ENCODE assay signal across 12 cellular contexts in the genomic region with DNA sequence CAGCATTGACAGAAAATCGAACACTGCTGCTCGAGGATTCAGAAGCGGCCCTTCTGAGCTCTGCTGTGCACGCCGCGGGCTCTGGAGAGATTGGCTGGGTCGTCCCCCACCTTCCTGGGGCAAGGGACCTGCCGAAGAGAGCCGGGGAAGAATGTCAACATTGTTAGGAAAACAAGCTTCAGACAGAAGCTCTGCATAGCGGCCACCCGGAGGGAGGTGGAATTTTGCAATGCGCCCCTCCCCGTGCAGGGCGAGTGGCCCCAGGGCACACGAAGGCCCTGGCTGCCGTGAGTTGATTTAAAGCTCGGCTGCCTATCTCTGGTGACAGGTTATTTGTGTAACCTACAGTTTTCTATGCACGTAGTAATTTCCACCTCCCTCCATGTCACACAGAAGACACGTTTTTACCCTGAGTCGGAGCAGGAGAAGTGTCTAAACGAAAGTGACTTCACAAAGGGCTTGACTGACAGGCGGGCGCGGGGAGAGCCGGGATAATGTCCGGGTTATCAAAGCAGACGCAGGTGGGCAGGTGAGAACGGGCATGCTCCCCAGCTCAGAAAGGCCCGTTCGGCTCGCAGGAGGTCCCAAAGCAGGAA.
A peak's percentile ranks its signal among the peaks of the same experiment; 100 is the strongest.
DNase-seq lines count a peak whose midpoint lies in the region; FAIRE-seq and TF ChIP-seq lines count a peak whose summit lies in the region.
"Had no signal": no experiment of that assay in that cellular context is flagged by ENCODE, and none has a peak within 500 bp of the region (broad histone marks: within the 10 kb centered on the region; RNA-seq: fewer than 3 reads in every experiment).

No MANE protein-coding gene starts in this region.

- H3K27ac ChIP-seq in VCaP (peak overlapping the region; percentile 64), small intestine (ENCODE audit: low read depth in 1 of 2, low read length in 1 of 2) (no peak overlapping the region), WERI-Rb-1 (no peak overlapping the region)
- H3K27ac ChIP-seq: 22Rv1, body of pancreas had no signal

- H3K4me3 ChIP-seq in small intestine (ENCODE audit: low read depth in 1 of 2, low read length in 2 of 2) (no peak overlapping the region), WERI-Rb-1 (ENCODE audit: low read depth, low read length) (no peak overlapping the region)
- H3K4me3 ChIP-seq: body of pancreas had no signal

- H3K27me3 ChIP-seq in small intestine (ENCODE audit: control insufficient read depth in 2 of 2, insufficient read depth in 2 of 2, low read length in 2 of 2): no peaks in the 10 kb centered on the region
- H3K27me3 ChIP-seq in WERI-Rb-1 (ENCODE audit: insufficient read depth, low read depth, severe bottlenecking): no peaks in the 10 kb centered on the region
- H3K27me3 ChIP-seq: body of pancreas had no signal

- WGBS in small intestine, 3 donors: 38 to 51% (median 44%) methylated on average over 31 of the region's 31 CpGs

- TF ChIP-seq CTCF in VCaP (conservative IDR thresholded peaks at IDR 0.05): no peak
- no peak for TF ChIP-seq CTCF in WERI-Rb-1 (IDR thresholded peaks at IDR 0.05; ENCODE audit: low read depth, low read length)

- no peaks in the 10 kb centered on the region for H3K36me3 ChIP-seq in small intestine (ENCODE audit: control insufficient read depth in 2 of 2, insufficient read depth in 2 of 2, low read length in 2 of 2)
- no peaks in the 10 kb centered on the region for H3K36me3 ChIP-seq in WERI-Rb-1

- FAIRE-seq in small intestine (lab: Jason Lieb, UNC): no peak

- DNase-seq in DMS153 treated with DMSO at 0.1 percent for 48 hours (lab: John Stamatoyannopoulos, UW; ENCODE audit: unreplicated experiment): peak; percentile 40
- DNase-seq in DMS153 (lab: John Stamatoyannopoulos, UW): no peak
- DNase-seq in iPS-NIHi7 (ENCODE audit: extremely low spot score): peak; percentile 87
- peak; percentile 50 for DNase-seq in small intestine
- DNase-seq in WERI-Rb-1: no peak
- DNase-seq in kidney glomerular epithelial cell (lab: John Stamatoyannopoulos, UW): no peak
- DNase-seq in NCI-H2029 treated with DMSO at 0.1 percent for 48 hours (lab: John Stamatoyannopoulos, UW): no peak
- DNase-seq: body of pancreas, NCI-H1930, occipital lobe had no signal

- H3K9me3 ChIP-seq in small intestine (ENCODE audit: control insufficient read depth, low read depth) (no peaks in the 10 kb centered on the region), WERI-Rb-1 (ENCODE audit: severe bottlenecking) (no peaks in the 10 kb centered on the region)
- H3K9me3 ChIP-seq: body of pancreas had no signal

- no peaks in the 10 kb centered on the region for H3K4me1 ChIP-seq in small intestine (ENCODE audit: control insufficient read depth in 2 of 2, insufficient read depth in 1 of 2, low read depth in 1 of 2, low read length in 1 of 2)

Comparison
In these comparisons a context has a peak if more than half of its experiments do, and no peak if none do; other contexts are left out.
1. DNase-seq: peak in DMS153 treated with DMSO at 0.1 percent for 48 hours (single experiment), iPS-NIHi7 (single experiment) and small intestine (single experiment); none in DMS153 (single experiment), WERI-Rb-1 (single experiment), kidney glomerular epithelial cell (single experiment) and NCI-H2029 treated with DMSO at 0.1 percent for 48 hours (single experiment).